ENCODE assay signal across 12 cellular contexts in the genomic region with DNA sequence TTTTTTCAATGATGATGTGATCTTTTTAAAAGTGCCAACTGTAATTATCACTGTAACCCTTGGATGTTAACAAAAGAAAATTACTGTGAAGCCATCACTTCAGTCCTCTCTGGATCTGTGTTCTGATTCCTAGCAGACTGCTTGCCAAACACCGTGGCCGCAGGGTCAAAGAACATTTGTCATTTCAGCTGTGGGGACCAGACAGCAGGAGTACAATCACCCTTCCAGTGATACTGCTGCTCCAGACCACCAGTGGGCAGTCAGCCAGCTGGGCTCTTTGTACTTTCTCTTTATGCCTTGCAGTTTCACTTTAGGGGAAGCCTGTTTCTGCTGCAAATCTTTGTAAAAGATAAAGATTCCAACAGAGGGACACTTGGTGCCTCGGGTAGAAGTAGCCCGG.
DNase-seq lines count a peak whose midpoint lies in the region; ATAC-seq, FAIRE-seq and TF ChIP-seq lines count a peak whose summit lies in the region.
"Had no signal": no experiment of that assay in that cellular context is flagged by ENCODE, and none has a peak within 500 bp of the region (broad histone marks: within the 10 kb centered on the region; RNA-seq: fewer than 3 reads in every experiment).

No MANE protein-coding gene starts in this region.

- intact Hi-C loops in right cardiac atrium (cut with DNase I), result no loop called here
- intact Hi-C loops in prostate gland (cut with DNase I), result no loop called here

- H3K36me3 Mint-ChIP-seq in astrocyte (ENCODE audit: low read depth, unreplicated experiment) (no peaks in the 10 kb centered on the region), progenitor cell of endocrine pancreas (ENCODE audit: insufficient read depth) (no peaks in the 10 kb centered on the region)
- H3K36me3 Mint-ChIP-seq: CD8-positive, alpha-beta memory T cell had no signal

- H3K27ac Mint-ChIP-seq in astrocyte (ENCODE audit: unreplicated experiment) (peak overlapping the region; percentile 63), progenitor cell of endocrine pancreas (no peak overlapping the region)
- H3K27ac Mint-ChIP-seq: CD8-positive, alpha-beta memory T cell had no signal

- H3K9ac ChIP-seq in astrocyte (ENCODE audit: low read length), result peak overlapping the region; percentile 6

- 8% methylated on average over 4 of the region's 4 CpGs for WGBS in right cardiac atrium
- 37% methylated on average over 4 of the region's 4 CpGs for WGBS in prostate gland

- DNase-seq in KBM-7 (peak; percentile 25), astrocyte (ENCODE audit: low read depth) (peak; percentile 87), right cardiac atrium (peak; percentile 54 to 85 (median 71)), progenitor cell of endocrine pancreas (ENCODE audit: low spot score, unreplicated experiment) (no peak), prostate gland (ENCODE audit: low spot score) (no peak), NCI-H2227 treated with DMSO at 0.1 percent for 48 hours (lab: John Stamatoyannopoulos, UW) (no peak), NCI-H1048 (lab: John Stamatoyannopoulos, UW) (no peak)
- DNase-seq: activated CD4-positive, CD25-positive, alpha-beta regulatory T cell; activated effector memory CD4-positive, alpha-beta T cell treated with anti-CD3 and anti-CD28 coated beads, Interleukin-2, amount 50 U/mL, for 16 hours; CD8-positive, alpha-beta memory T cell had no signal

- in situ Hi-C loops in KBM-7 (cut with MboI; ENCODE audit: low pct_unique_long_range_greater_than_20kb, low sequenced_read_pairs), result no loop called here

- peaks cover 5% of the 10 kb centered on the region for H3K4me1 Mint-ChIP-seq in astrocyte (ENCODE audit: low read depth, unreplicated experiment)
- peaks cover 3% of the 10 kb centered on the region for H3K4me1 Mint-ChIP-seq in progenitor cell of endocrine pancreas (ENCODE audit: low read depth)
- H3K4me1 Mint-ChIP-seq: CD8-positive, alpha-beta memory T cell had no signal

- TF ChIP-seq CTCF in astrocyte (IDR thresholded peaks at IDR 0.05; ENCODE audit: insufficient read depth, low read depth, low read length) (no peak), progenitor cell of endocrine pancreas (IDR thresholded peaks at IDR 0.05; ENCODE audit: unreplicated experiment) (peak; percentile 33), prostate gland (IDR thresholded peaks at IDR 0.05) (no peak)

- H3K27ac ChIP-seq in astrocyte (ENCODE audit: low read depth, low read length), result peak overlapping the region; percentile 17
- no peak overlapping the region for H3K27ac ChIP-seq in right cardiac atrium (ENCODE audit: low read length)
- no peak overlapping the region for H3K27ac ChIP-seq in prostate gland

- no peaks in the 10 kb centered on the region for H3K27me3 Mint-ChIP-seq in astrocyte (ENCODE audit: low read depth, unreplicated experiment)
- H3K27me3 Mint-ChIP-seq in progenitor cell of endocrine pancreas, result no peaks in the 10 kb centered on the region
- H3K27me3 Mint-ChIP-seq: CD8-positive, alpha-beta memory T cell had no signal

- H3K9me3 Mint-ChIP-seq in astrocyte (ENCODE audit: unreplicated experiment) (peaks cover 4% of the 10 kb centered on the region), progenitor cell of endocrine pancreas (ENCODE audit: low read depth) (no peaks in the 10 kb centered on the region)

- H4K20me1 ChIP-seq in astrocyte (ENCODE audit: insufficient read depth, low read length), result no peaks in the 10 kb centered on the region

- FAIRE-seq in astrocyte (lab: Jason Lieb, UNC), result no peak
- FAIRE-seq: GM19239 had no signal

- no peaks in the 10 kb centered on the region for H3K79me2 ChIP-seq in astrocyte (ENCODE audit: insufficient read depth, low read length)

- no peaks in the 10 kb centered on the region for H3K36me3 ChIP-seq in astrocyte (ENCODE audit: insufficient read depth, low read length)
- H3K36me3 ChIP-seq in prostate gland, result no peaks in the 10 kb centered on the region

- TF ChIP-seq POLR2A in prostate gland (IDR thresholded peaks at IDR 0.05), result no peak

- peaks cover 8% of the 10 kb centered on the region for H3K4me1 ChIP-seq in astrocyte (ENCODE audit: insufficient read depth, low read length)
- no peaks in the 10 kb centered on the region for H3K4me1 ChIP-seq in right cardiac atrium (ENCODE audit: control insufficient read depth, insufficient read depth, low read length)
- H3K4me1 ChIP-seq in prostate gland (replicated peaks), result no peaks in the 10 kb centered on the region

- H3K4me3 ChIP-seq in astrocyte (ENCODE audit: insufficient read depth, low read depth, low read length), result peak overlapping the region; percentile 22
- H3K4me3 ChIP-seq in right cardiac atrium (ENCODE audit: low read length), result no peak overlapping the region
- H3K4me3 ChIP-seq in prostate gland, result no peak overlapping the region

- H3K4me3 Mint-ChIP-seq in astrocyte (ENCODE audit: unreplicated experiment), result no peak overlapping the region
- no peak overlapping the region for H3K4me3 Mint-ChIP-seq in progenitor cell of endocrine pancreas (ENCODE audit: low read depth)
- H3K4me3 Mint-ChIP-seq: CD8-positive, alpha-beta memory T cell had no signal

- peak overlapping the region; percentile 71 for H3K4me2 ChIP-seq in astrocyte (ENCODE audit: low read length)

- H3K27me3 ChIP-seq in astrocyte (ENCODE audit: insufficient read depth, low read length) (no peaks in the 10 kb centered on the region), right cardiac atrium (ENCODE audit: control insufficient read depth, insufficient read depth) (no peaks in the 10 kb centered on the region), prostate gland (replicated peaks; ENCODE audit: insufficient read depth) (no peaks in the 10 kb centered on the region)

- ATAC-seq in right cardiac atrium (peak; percentile 57 to 65), GM21528 (IDR thresholded peaks at IDR 0.05; ENCODE audit: low FRiP score, unreplicated experiment) (no peak)

- H2AFZ ChIP-seq in astrocyte (ENCODE audit: low read depth, low read length), result peak overlapping the region; percentile 38

- no peaks in the 10 kb centered on the region for H3K9me3 ChIP-seq in astrocyte (ENCODE audit: insufficient read depth, low read depth, low read length)
- no peaks in the 10 kb centered on the region for H3K9me3 ChIP-seq in right cardiac atrium (ENCODE audit: control insufficient read depth, low read length)
- H3K9me3 ChIP-seq in prostate gland, result no peaks in the 10 kb centered on the region

Comparison
In these comparisons a context has a peak if more than half of its experiments do, and no peak if none do; other contexts are left out.
1. DNase-seq: peak in KBM-7 (single experiment), astrocyte (single experiment) and right cardiac atrium (3 of 3); none in progenitor cell of endocrine pancreas (single experiment), prostate gland (single experiment), NCI-H2227 treated with DMSO at 0.1 percent for 48 hours (single experiment) and NCI-H1048 (single experiment).